ENCODE assay signal across 18 cellular contexts in genomic region chr9:123389070-123389469, GRCh38. TPM values are rescaled to one million over a fixed set of nuclear protein-coding genes. Genes with fewer than 3 reads are reported as not detected.
"Had no signal": no experiment of that assay in that cellular context is flagged by ENCODE, and none has a peak within 500 bp of the region (broad histone marks: within the 10 kb centered on the region; RNA-seq: fewer than 3 reads in every experiment).

No MANE protein-coding gene starts in this region.

- DNase-seq: activated CD4-positive, alpha-beta T cell treated with anti-CD3 and anti-CD28 coated beads, Interleukin-2, amount 10 ng/mL, durations not matched to agents 7 days and 5 days; activated CD8-positive, alpha-beta memory T cell treated with anti-CD3 and anti-CD28 coated beads, Interleukin-2, amount 50 U/mL, for 48 hours; activated gamma-delta T cell treated with Interleukin-2 at 50 U/mL for 16 hours; activated T-cell treated with anti-CD3 and anti-CD28 coated beads, Interleukin-2, amount 50 U/mL, for 72 hours; amniotic stem cell; central memory CD4-positive, alpha-beta T cell; colonic mucosa; naive B cell; posterior cingulate gyrus; stimulated activated CD4-positive, alpha-beta T cell treated with anti-CD3 and anti-CD28 coated beads, Interleukin-4, amount 100 ng/mL, for 4 hours; stimulated activated CD8-positive, alpha-beta memory T cell treated with anti-CD3 and anti-CD28 coated beads, Interleukin-4, amount 100 ng/mL, for 48 hours; stimulated activated naive CD4-positive, alpha-beta T cell treated with Interleukin-2 at 50 U/mL for 16 hours; substantia nigra; uterus had no signal

- H3K27me3 ChIP-seq: colonic mucosa, left lung, tibial nerve, uterus had no signal

- ATAC-seq: activated T-cell treated with anti-CD3 and anti-CD28 coated beads, Interleukin-2, amount 50 U/mL, for 72 hours; esophagus mucosa; left lung had no signal

- H3K4me3 ChIP-seq: colonic mucosa, left lung, tibial nerve, uterus had no signal

- H3K36me3 ChIP-seq: colonic mucosa, uterus had no signal

- H3K9me3 ChIP-seq: colonic mucosa, tibial nerve, uterus had no signal

- H3K4me1 ChIP-seq: colonic mucosa, tibial nerve, uterus had no signal

- H3K27ac ChIP-seq: colonic mucosa, left lung, tibial nerve, uterus had no signal

RNA-seq across cellular contexts. Expression of gene CRB2, which starts 33.1 kb away (rescaled TPM):
- total RNA-seq: activated CD4-positive, alpha-beta T cell treated with anti-CD3 and anti-CD28 coated beads, Interleukin-2, amount 10 ng/mL, durations not matched to agents 7 days and 5 days; activated T-cell treated with anti-CD3 and anti-CD28 coated beads, Interleukin-2, amount 50 U/mL, for 72 hours; esophagus mucosa; mononuclear cell had no signal
